1 cellular context compared by ENCODE assay signal in genomic region chr6:20364327-20364726, GRCh38.
TF ChIP-seq lines count a peak whose summit lies in the region.

No MANE protein-coding gene starts in this region.

TF ChIP-seq in WTC11, 78 proteins besides CTCF, POLR2A, EP300 and RAD21 (continued from another document):
- TF ChIP-seq, protein P1, sequence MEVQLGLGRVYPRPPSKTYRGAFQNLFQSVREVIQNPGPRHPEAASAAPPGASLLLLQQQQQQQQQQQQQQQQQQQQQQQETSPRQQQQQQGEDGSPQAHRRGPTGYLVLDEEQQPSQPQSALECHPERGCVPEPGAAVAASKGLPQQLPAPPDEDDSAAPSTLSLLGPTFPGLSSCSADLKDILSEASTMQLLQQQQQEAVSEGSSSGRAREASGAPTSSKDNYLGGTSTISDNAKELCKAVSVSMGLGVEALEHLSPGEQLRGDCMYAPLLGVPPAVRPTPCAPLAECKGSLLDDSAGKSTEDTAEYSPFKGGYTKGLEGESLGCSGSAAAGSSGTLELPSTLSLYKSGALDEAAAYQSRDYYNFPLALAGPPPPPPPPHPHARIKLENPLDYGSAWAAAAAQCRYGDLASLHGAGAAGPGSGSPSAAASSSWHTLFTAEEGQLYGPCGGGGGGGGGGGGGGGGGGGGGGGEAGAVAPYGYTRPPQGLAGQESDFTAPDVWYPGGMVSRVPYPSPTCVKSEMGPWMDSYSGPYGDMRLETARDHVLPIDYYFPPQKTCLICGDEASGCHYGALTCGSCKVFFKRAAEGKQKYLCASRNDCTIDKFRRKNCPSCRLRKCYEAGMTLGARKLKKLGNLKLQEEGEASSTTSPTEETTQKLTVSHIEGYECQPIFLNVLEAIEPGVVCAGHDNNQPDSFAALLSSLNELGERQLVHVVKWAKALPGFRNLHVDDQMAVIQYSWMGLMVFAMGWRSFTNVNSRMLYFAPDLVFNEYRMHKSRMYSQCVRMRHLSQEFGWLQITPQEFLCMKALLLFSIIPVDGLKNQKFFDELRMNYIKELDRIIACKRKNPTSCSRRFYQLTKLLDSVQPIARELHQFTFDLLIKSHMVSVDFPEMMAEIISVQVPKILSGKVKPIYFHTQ (CRISPR knock-in tag; IDR thresholded peaks at IDR 0.05): no peak
- TF ChIP-seq, protein P2, sequence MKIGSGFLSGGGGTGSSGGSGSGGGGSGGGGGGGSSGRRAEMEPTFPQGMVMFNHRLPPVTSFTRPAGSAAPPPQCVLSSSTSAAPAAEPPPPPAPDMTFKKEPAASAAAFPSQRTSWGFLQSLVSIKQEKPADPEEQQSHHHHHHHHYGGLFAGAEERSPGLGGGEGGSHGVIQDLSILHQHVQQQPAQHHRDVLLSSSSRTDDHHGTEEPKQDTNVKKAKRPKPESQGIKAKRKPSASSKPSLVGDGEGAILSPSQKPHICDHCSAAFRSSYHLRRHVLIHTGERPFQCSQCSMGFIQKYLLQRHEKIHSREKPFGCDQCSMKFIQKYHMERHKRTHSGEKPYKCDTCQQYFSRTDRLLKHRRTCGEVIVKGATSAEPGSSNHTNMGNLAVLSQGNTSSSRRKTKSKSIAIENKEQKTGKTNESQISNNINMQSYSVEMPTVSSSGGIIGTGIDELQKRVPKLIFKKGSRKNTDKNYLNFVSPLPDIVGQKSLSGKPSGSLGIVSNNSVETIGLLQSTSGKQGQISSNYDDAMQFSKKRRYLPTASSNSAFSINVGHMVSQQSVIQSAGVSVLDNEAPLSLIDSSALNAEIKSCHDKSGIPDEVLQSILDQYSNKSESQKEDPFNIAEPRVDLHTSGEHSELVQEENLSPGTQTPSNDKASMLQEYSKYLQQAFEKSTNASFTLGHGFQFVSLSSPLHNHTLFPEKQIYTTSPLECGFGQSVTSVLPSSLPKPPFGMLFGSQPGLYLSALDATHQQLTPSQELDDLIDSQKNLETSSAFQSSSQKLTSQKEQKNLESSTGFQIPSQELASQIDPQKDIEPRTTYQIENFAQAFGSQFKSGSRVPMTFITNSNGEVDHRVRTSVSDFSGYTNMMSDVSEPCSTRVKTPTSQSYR (CRISPR knock-in tag; IDR thresholded peaks at IDR 0.05): no peak
- TF ChIP-seq, protein P3, sequence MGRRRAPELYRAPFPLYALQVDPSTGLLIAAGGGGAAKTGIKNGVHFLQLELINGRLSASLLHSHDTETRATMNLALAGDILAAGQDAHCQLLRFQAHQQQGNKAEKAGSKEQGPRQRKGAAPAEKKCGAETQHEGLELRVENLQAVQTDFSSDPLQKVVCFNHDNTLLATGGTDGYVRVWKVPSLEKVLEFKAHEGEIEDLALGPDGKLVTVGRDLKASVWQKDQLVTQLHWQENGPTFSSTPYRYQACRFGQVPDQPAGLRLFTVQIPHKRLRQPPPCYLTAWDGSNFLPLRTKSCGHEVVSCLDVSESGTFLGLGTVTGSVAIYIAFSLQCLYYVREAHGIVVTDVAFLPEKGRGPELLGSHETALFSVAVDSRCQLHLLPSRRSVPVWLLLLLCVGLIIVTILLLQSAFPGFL (CRISPR knock-in tag; IDR thresholded peaks at IDR 0.05; ENCODE audit: borderline replicate concordance): no peak
- TF ChIP-seq, protein P4, sequence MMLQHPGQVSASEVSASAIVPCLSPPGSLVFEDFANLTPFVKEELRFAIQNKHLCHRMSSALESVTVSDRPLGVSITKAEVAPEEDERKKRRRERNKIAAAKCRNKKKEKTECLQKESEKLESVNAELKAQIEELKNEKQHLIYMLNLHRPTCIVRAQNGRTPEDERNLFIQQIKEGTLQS (CRISPR knock-in tag; conservative IDR thresholded peaks at IDR 0.05): no peak
- TF ChIP-seq, protein P5, sequence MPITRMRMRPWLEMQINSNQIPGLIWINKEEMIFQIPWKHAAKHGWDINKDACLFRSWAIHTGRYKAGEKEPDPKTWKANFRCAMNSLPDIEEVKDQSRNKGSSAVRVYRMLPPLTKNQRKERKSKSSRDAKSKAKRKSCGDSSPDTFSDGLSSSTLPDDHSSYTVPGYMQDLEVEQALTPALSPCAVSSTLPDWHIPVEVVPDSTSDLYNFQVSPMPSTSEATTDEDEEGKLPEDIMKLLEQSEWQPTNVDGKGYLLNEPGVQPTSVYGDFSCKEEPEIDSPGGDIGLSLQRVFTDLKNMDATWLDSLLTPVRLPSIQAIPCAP (CRISPR knock-in tag; IDR thresholded peaks at IDR 0.05): no peak
- TF ChIP-seq, protein P6, sequence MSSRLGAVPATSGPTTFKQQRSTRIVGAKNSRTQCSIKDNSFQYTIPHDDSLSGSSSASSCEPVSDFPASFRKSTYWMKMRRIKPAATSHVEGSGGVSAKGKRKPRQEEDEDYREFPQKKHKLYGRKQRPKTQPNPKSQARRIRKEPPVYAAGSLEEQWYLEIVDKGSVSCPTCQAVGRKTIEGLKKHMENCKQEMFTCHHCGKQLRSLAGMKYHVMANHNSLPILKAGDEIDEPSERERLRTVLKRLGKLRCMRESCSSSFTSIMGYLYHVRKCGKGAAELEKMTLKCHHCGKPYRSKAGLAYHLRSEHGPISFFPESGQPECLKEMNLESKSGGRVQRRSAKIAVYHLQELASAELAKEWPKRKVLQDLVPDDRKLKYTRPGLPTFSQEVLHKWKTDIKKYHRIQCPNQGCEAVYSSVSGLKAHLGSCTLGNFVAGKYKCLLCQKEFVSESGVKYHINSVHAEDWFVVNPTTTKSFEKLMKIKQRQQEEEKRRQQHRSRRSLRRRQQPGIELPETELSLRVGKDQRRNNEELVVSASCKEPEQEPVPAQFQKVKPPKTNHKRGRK (CRISPR knock-in tag; IDR thresholded peaks at IDR 0.05; ENCODE audit: borderline replicate concordance): no peak
- TF ChIP-seq, protein P7, sequence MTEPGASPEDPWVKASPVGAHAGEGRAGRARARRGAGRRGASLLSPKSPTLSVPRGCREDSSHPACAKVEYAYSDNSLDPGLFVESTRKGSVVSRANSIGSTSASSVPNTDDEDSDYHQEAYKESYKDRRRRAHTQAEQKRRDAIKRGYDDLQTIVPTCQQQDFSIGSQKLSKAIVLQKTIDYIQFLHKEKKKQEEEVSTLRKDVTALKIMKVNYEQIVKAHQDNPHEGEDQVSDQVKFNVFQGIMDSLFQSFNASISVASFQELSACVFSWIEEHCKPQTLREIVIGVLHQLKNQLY (CRISPR knock-in tag; IDR thresholded peaks at IDR 0.05): no peak
